ENCODE assay signal across 18 cellular contexts in the genomic region with DNA sequence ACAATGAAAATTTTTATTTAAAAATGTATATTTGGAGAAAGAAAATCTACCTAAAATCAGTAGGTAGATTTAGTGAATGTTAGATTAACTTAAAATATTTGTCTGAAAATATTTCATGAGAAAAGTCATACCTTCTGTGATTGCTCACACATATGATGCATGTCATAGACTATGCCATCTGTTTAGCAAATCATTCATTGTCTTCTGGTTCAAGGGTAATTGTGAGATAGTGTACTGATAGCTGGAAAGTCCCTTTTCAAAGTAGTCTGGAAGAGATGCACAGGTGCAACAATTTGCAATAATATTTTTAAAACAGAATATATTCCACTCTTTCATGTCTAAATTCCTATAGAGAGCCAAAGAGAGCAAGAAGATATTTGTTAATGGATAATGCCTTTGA. TPM values are rescaled to one million over a fixed set of nuclear protein-coding genes. Genes with fewer than 3 reads are reported as not detected.
DNase-seq lines count a peak whose midpoint lies in the region; ATAC-seq and TF ChIP-seq lines count a peak whose summit lies in the region.
"Had no signal": no experiment of that assay in that cellular context is flagged by ENCODE, and none has a peak within 500 bp of the region (broad histone marks: within the 10 kb centered on the region; RNA-seq: fewer than 3 reads in every experiment).

No MANE protein-coding gene starts in this region.

- no peak overlapping the region for H3K27ac ChIP-seq in hepatocyte
- H3K27ac ChIP-seq: 22Rv1, PC-9 had no signal

- H3K4me1 ChIP-seq in hepatocyte (ENCODE audit: insufficient read depth) = no peaks in the 10 kb centered on the region

- no peaks in the 10 kb centered on the region for H3K9me3 ChIP-seq in hepatocyte (ENCODE audit: low read depth)

- TF ChIP-seq CTCF in hepatocyte (IDR thresholded peaks at IDR 0.05; ENCODE audit: poor library complexity) = no peak

- no peak overlapping the region for H3K4me3 ChIP-seq in hepatocyte
- H3K4me3 ChIP-seq: PC-9 had no signal

- no peaks in the 10 kb centered on the region for H3K36me3 ChIP-seq in hepatocyte (replicated peaks; ENCODE audit: insufficient read depth, low read depth)

- ATAC-seq in HG03097 (IDR thresholded peaks at IDR 0.05; ENCODE audit: low FRiP score, unreplicated experiment) (peak; percentile 83), HG03280 (IDR thresholded peaks at IDR 0.05; ENCODE audit: unreplicated experiment) (no peak)
- ATAC-seq: CD8-positive, alpha-beta T cell had no signal

- no peaks in the 10 kb centered on the region for H4K20me1 ChIP-seq in hepatocyte (ENCODE audit: insufficient read depth, poor library complexity, severe bottlenecking)

- no peaks in the 10 kb centered on the region for H3K79me2 ChIP-seq in hepatocyte

- no peaks in the 10 kb centered on the region for H3K9me2 ChIP-seq in hepatocyte (replicated peaks; ENCODE audit: insufficient read depth)

- no peaks in the 10 kb centered on the region for H3K27me3 ChIP-seq in hepatocyte

- no peak overlapping the region for H2AFZ ChIP-seq in hepatocyte
- H2AFZ ChIP-seq: PC-9 had no signal

- no peak overlapping the region for H3K4me2 ChIP-seq in hepatocyte
- H3K4me2 ChIP-seq: PC-9 had no signal

- DNase-seq in NCI-H2171 treated with DMSO at 0.1 percent for 48 hours (lab: John Stamatoyannopoulos, UW) (peak; percentile 35), NCI-H2171 (lab: John Stamatoyannopoulos, UW) (no peak), LHCN-M2 (ENCODE audit: low read depth) (peak; percentile 14), hepatocyte (ENCODE audit: low spot score) (no peak), NCI-H1436 (lab: John Stamatoyannopoulos, UW) (no peak), NCI-H82 (lab: John Stamatoyannopoulos, UW) (no peak)
- DNase-seq: CD8-positive, alpha-beta T cell; DND-41; GF-D8; NCI-H1436 treated with DMSO at 0.1 percent for 48 hours; NCI-H2081; NCI-H345; PC-9 had no signal

RNA-seq across cellular contexts. Expression of a gene that starts 21.0 kb away (rescaled TPM):
- 10.5 and 11.3 TPM in 2 replicates for total RNA-seq in LHCN-M2 (2014; rRNA removed)
- polyA plus RNA-seq in LHCN-M2 (2012) = 7.6 TPM
- total RNA-seq in hepatocyte = 18.4 and 167 TPM in 2 replicates
- polyA plus RNA-seq in hepatocyte = 7.9 and 8.8 TPM in 2 replicates
- total RNA-seq: CD8-positive, alpha-beta T cell; HT-29 had no signal
- polyA plus RNA-seq: IgD-negative memory B cell had no signal

Comparison
In these comparisons a context has a peak if more than half of its experiments do, and no peak if none do; other contexts are left out.
1. DNase-seq: peak in NCI-H2171 treated with DMSO at 0.1 percent for 48 hours (single experiment) and LHCN-M2 (single experiment); none in NCI-H2171 (single experiment), hepatocyte (single experiment), NCI-H1436 (single experiment) and NCI-H82 (single experiment).